ENCODE assay signal across 26 cellular contexts in the genomic region with DNA sequence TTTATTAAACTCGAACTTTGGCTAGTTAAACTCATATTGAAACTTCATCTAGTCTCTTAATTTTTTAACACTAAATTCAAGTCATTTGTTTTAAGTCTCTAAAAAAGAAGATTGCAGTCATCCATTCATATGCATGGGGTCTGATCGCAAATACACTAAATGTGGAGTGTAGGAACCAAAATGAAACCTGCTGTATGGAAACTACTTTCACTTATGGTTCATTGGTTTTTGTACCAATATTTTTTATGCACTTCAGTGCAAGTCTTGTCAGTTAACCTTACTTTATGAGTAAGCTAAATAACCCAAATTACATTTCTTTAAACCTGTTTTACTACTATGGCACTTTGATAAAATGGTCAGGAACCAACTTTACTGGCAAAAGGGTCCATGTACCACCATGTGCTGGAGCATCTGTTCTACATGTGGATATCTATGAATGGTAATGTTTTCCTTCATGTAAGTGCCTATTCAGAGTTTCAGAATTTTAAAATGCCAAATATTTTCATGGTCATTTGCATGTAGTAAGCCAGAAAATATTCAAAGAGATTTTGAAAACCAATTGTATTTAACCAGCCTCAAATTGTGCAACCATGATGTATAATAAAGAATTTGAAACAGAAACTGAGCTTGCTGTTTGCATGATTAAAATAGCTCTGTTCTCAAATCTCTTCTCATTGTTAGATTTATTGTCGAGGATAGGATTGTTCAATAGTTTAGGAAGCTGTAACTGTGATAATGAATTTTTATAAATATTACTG. TPM values are rescaled to one million over a fixed set of nuclear protein-coding genes. Genes with fewer than 3 reads are reported as not detected.
DNase-seq lines count a peak whose midpoint lies in the region; ATAC-seq and TF ChIP-seq lines count a peak whose summit lies in the region.
"Had no signal": no experiment of that assay in that cellular context is flagged by ENCODE, and none has a peak within 500 bp of the region (broad histone marks: within the 10 kb centered on the region; RNA-seq: fewer than 3 reads in every experiment).

No MANE protein-coding gene starts in this region.

- H3K9me3 ChIP-seq in esophagus squamous epithelium (no peaks in the 10 kb centered on the region), Karpas-422 (ENCODE audit: low read length) (no peaks in the 10 kb centered on the region)
- H3K9me3 ChIP-seq: tibial artery had no signal

- no peaks in the 10 kb centered on the region for H3K27me3 Mint-ChIP-seq in activated CD8-positive, alpha-beta T cell treated with anti-CD3 and anti-CD28 coated beads for 36 hours
- no peaks in the 10 kb centered on the region for H3K27me3 Mint-ChIP-seq in activated CD8-positive, alpha-beta T cell treated with anti-CD3 and anti-CD28 coated beads, Interleukin-2, amount 10 ng/mL, durations not matched to agents 7 days and 5 days (ENCODE audit: low read depth)
- H3K27me3 Mint-ChIP-seq in activated B cell treated with CpG ODN at 0.5 μM for 24 hours, result no peaks in the 10 kb centered on the region
- H3K27me3 Mint-ChIP-seq: stimulated activated naive B cell treated with anti-CD40 and anti-IgM and Interleukin-4, amounts not matched to agents 10 μg/mL and 1 μg/mL and 100 μg/mL, for 72 hours had no signal

- H3K4me1 ChIP-seq in esophagus squamous epithelium (no peaks in the 10 kb centered on the region), Karpas-422 (ENCODE audit: low read length) (peaks cover 5% of the 10 kb centered on the region; the same call in 1 of the 2 replicates)
- H3K4me1 ChIP-seq: tibial artery had no signal

- no peak for TF ChIP-seq CTCF in activated CD8-positive, alpha-beta T cell treated with anti-CD3 and anti-CD28 coated beads for 36 hours (IDR thresholded peaks at IDR 0.05)
- no peak for TF ChIP-seq CTCF in activated B cell treated with CpG ODN at 0.5 μM for 24 hours (IDR thresholded peaks at IDR 0.05)
- no peak for TF ChIP-seq CTCF in esophagus squamous epithelium (IDR thresholded peaks at IDR 0.05)

- no peak overlapping the region for H2AFZ ChIP-seq in Karpas-422 (ENCODE audit: low read length)

- no peak overlapping the region for H3K4me3 ChIP-seq in esophagus squamous epithelium
- H3K4me3 ChIP-seq in Karpas-422 (ENCODE audit: low read length), result no peak overlapping the region
- H3K4me3 ChIP-seq: tibial artery had no signal

- H3K4me1 Mint-ChIP-seq in activated CD8-positive, alpha-beta T cell treated with anti-CD3 and anti-CD28 coated beads for 36 hours (ENCODE audit: low read depth), result peaks cover 2% of the 10 kb centered on the region
- H3K4me1 Mint-ChIP-seq in activated CD8-positive, alpha-beta T cell treated with anti-CD3 and anti-CD28 coated beads, Interleukin-2, amount 10 ng/mL, durations not matched to agents 7 days and 5 days (ENCODE audit: low read depth), result peaks cover 2% of the 10 kb centered on the region
- peaks cover 7% of the 10 kb centered on the region for H3K4me1 Mint-ChIP-seq in activated B cell treated with CpG ODN at 0.5 μM for 24 hours
- H3K4me1 Mint-ChIP-seq: mesothelial cell of epicardium; stimulated activated naive B cell treated with anti-CD40 and anti-IgM and Interleukin-4, amounts not matched to agents 10 μg/mL and 1 μg/mL and 100 μg/mL, for 72 hours had no signal

- H3K27ac ChIP-seq in esophagus squamous epithelium (no peak overlapping the region), Karpas-422 (ENCODE audit: low read length) (no peak overlapping the region)
- H3K27ac ChIP-seq: 22Rv1, C4-2B, tibial artery had no signal

- no peak for TF ChIP-seq POLR2A in esophagus squamous epithelium (IDR thresholded peaks at IDR 0.05)

- H3K36me3 ChIP-seq in esophagus squamous epithelium (peaks cover 0 to 65% (median 17%) of the 10 kb centered on the region in 3 donors), Karpas-422 (ENCODE audit: insufficient read depth, low read length) (peaks cover 29% of the 10 kb centered on the region)

- H3K9me2 ChIP-seq in Karpas-422 (replicated peaks; ENCODE audit: insufficient read depth, low read length), result no peaks in the 10 kb centered on the region

- H3K27me3 ChIP-seq in esophagus squamous epithelium, result no peaks in the 10 kb centered on the region
- H3K27me3 ChIP-seq in Karpas-422 (ENCODE audit: low read length), result no peaks in the 10 kb centered on the region
- H3K27me3 ChIP-seq: tibial artery had no signal

- peaks cover 7% of the 10 kb centered on the region for H3K36me3 Mint-ChIP-seq in activated CD8-positive, alpha-beta T cell treated with anti-CD3 and anti-CD28 coated beads for 36 hours (ENCODE audit: low read depth)
- H3K36me3 Mint-ChIP-seq in activated CD8-positive, alpha-beta T cell treated with anti-CD3 and anti-CD28 coated beads, Interleukin-2, amount 10 ng/mL, durations not matched to agents 7 days and 5 days (ENCODE audit: low read depth), result peaks cover 31% of the 10 kb centered on the region
- peaks cover 40% of the 10 kb centered on the region for H3K36me3 Mint-ChIP-seq in activated B cell treated with CpG ODN at 0.5 μM for 24 hours (ENCODE audit: low read depth)

- no peaks in the 10 kb centered on the region for H3K79me2 ChIP-seq in Karpas-422 (ENCODE audit: low read length)

- 70 to 75% methylated on average over 3 of the region's 3 CpGs for WGBS in esophagus squamous epithelium, 2 donors

- peak overlapping the region; percentile 39 for H3K27ac Mint-ChIP-seq in activated CD8-positive, alpha-beta T cell treated with anti-CD3 and anti-CD28 coated beads for 36 hours
- H3K27ac Mint-ChIP-seq in activated CD8-positive, alpha-beta T cell treated with anti-CD3 and anti-CD28 coated beads, Interleukin-2, amount 10 ng/mL, durations not matched to agents 7 days and 5 days, result no peak overlapping the region
- H3K27ac Mint-ChIP-seq in activated B cell treated with CpG ODN at 0.5 μM for 24 hours, result peak overlapping the region; percentile 4
- H3K27ac Mint-ChIP-seq: mesothelial cell of epicardium; stimulated activated naive B cell treated with anti-CD40 and anti-IgM and Interleukin-4, amounts not matched to agents 10 μg/mL and 1 μg/mL and 100 μg/mL, for 72 hours had no signal

- H3K9ac ChIP-seq in Karpas-422 (ENCODE audit: low read length), result no peak overlapping the region

- CTCF ChIA-PET in activated CD8-positive, alpha-beta T cell treated with anti-CD3 and anti-CD28 coated beads for 36 hours (lab: Charles Lee), result interaction anchor here (1.1 to 1.5 kb wide), 2 partner anchors 15 to 236 kb away, joined by 3 read pairs; no protein-coding TSS in a partner anchor
- CTCF ChIA-PET in activated CD8-positive, alpha-beta T cell treated with anti-CD3 and anti-CD28 coated beads, Interleukin-2, amount 10 ng/mL, durations not matched to agents 7 days and 5 days (lab: Charles Lee), result interaction anchor here (1.2 to 1.3 kb wide), 2 partner anchors 48 to 236 kb away, joined by 3 read pairs; no protein-coding TSS in a partner anchor
- CTCF ChIA-PET in activated B cell treated with CpG ODN at 0.5 μM for 24 hours (lab: Charles Lee), result no interaction called here

- no peak overlapping the region for H3K4me2 ChIP-seq in Karpas-422 (ENCODE audit: low read depth, low read length, poor library complexity, severe bottlenecking)

- no peak for ATAC-seq in activated CD8-positive, alpha-beta T cell treated with anti-CD3 and anti-CD28 coated beads for 36 hours
- ATAC-seq in activated CD8-positive, alpha-beta T cell treated with anti-CD3 and anti-CD28 coated beads, Interleukin-2, amount 10 ng/mL, durations not matched to agents 7 days and 5 days, result no peak
- ATAC-seq in activated B cell treated with CpG ODN at 0.5 μM for 24 hours (ENCODE audit: low read depth), result no peak
- ATAC-seq in HG03139 (IDR thresholded peaks at IDR 0.05; ENCODE audit: unreplicated experiment), result no peak
- ATAC-seq: HCT116; left colon; SK-N-SH treated with all-trans-retinoic acid at 6 μM for 48 hours; stimulated activated naive B cell treated with anti-CD40 and anti-IgM and Interleukin-4, amounts not matched to agents 10 μg/mL and 1 μg/mL and 100 μg/mL, for 72 hours had no signal

- H4K20me1 ChIP-seq in Karpas-422 (ENCODE audit: insufficient read depth, low read depth, low read length), result no peaks in the 10 kb centered on the region

- POLR2A ChIA-PET in activated CD8-positive, alpha-beta T cell treated with anti-CD3 and anti-CD28 coated beads for 36 hours (lab: Charles Lee), result no interaction called here
- POLR2A ChIA-PET in activated CD8-positive, alpha-beta T cell treated with anti-CD3 and anti-CD28 coated beads, Interleukin-2, amount 10 ng/mL, durations not matched to agents 7 days and 5 days (lab: Charles Lee), result no interaction called here
- POLR2A ChIA-PET in activated B cell treated with CpG ODN at 0.5 μM for 24 hours (lab: Charles Lee), result no interaction called here

- no peak overlapping the region for H3K4me3 Mint-ChIP-seq in activated CD8-positive, alpha-beta T cell treated with anti-CD3 and anti-CD28 coated beads for 36 hours
- H3K4me3 Mint-ChIP-seq in activated CD8-positive, alpha-beta T cell treated with anti-CD3 and anti-CD28 coated beads, Interleukin-2, amount 10 ng/mL, durations not matched to agents 7 days and 5 days, result no peak overlapping the region
- H3K4me3 Mint-ChIP-seq in activated B cell treated with CpG ODN at 0.5 μM for 24 hours, result no peak overlapping the region
- H3K4me3 Mint-ChIP-seq: mesothelial cell of epicardium; stimulated activated naive B cell treated with anti-CD40 and anti-IgM and Interleukin-4, amounts not matched to agents 10 μg/mL and 1 μg/mL and 100 μg/mL, for 72 hours had no signal

- intact Hi-C loops in activated CD8-positive, alpha-beta T cell treated with anti-CD3 and anti-CD28 coated beads for 36 hours (cut with micrococcal nuclease), result no loop called here
- intact Hi-C loops in activated B cell treated with CpG ODN at 0.5 μM for 24 hours (cut with micrococcal nuclease), result no loop called here
- intact Hi-C loops in esophagus squamous epithelium (cut with DNase I), result no loop called here

- DNase-seq in activated CD8-positive, alpha-beta T cell treated with anti-CD3 and anti-CD28 coated beads for 36 hours, result no peak
- DNase-seq in activated CD8-positive, alpha-beta T cell treated with anti-CD3 and anti-CD28 coated beads, Interleukin-2, amount 10 ng/mL, durations not matched to agents 7 days and 5 days, result no peak
- DNase-seq in GM19240 (ENCODE audit: insufficient read length, low spot score) (peak; percentile 14), activated B cell treated with CpG ODN at 0.5 μM for 24 hours (no peak), esophagus squamous epithelium (lab: John Stamatoyannopoulos, UW) (no peak), Karpas-422 (no peak), NCI-H1092 (lab: John Stamatoyannopoulos, UW) (no peak)
- DNase-seq: activated CD4-positive, CD25-positive, alpha-beta regulatory T cell treated with anti-CD3 and anti-CD28 coated beads, Interleukin-2, amount 50 U/mL, for 72 hours; activated gamma-delta T cell; anterior cingulate cortex; caudate nucleus; DMS53; left colon; NCI-H1105; NCI-H2081 treated with DMSO at 0.1 percent for 48 hours; NCI-H510A treated with DMSO at 0.1 percent for 48 hours; RPMI8226; stimulated activated naive B cell treated with anti-CD40 and anti-IgM and Interleukin-4, amounts not matched to agents 10 μg/mL and 1 μg/mL and 100 μg/mL, for 72 hours; T1000; tibial artery had no signal

- no peaks in the 10 kb centered on the region for H3K9me3 Mint-ChIP-seq in activated CD8-positive, alpha-beta T cell treated with anti-CD3 and anti-CD28 coated beads for 36 hours
- H3K9me3 Mint-ChIP-seq in activated CD8-positive, alpha-beta T cell treated with anti-CD3 and anti-CD28 coated beads, Interleukin-2, amount 10 ng/mL, durations not matched to agents 7 days and 5 days (ENCODE audit: insufficient read depth), result no peaks in the 10 kb centered on the region
- H3K9me3 Mint-ChIP-seq in activated B cell treated with CpG ODN at 0.5 μM for 24 hours, result no peaks in the 10 kb centered on the region
- H3K9me3 Mint-ChIP-seq: mesothelial cell of epicardium; stimulated activated naive B cell treated with anti-CD40 and anti-IgM and Interleukin-4, amounts not matched to agents 10 μg/mL and 1 μg/mL and 100 μg/mL, for 72 hours had no signal

RNA-seq across cellular contexts. Expression of gene SUPV3L1, which starts 7.6 kb away (rescaled TPM):
- 10 to 100 TPM; 37.6 to 42.7 TPM for total RNA-seq in activated CD8-positive, alpha-beta T cell treated with anti-CD3 and anti-CD28 coated beads for 36 hours
- total RNA-seq in activated CD8-positive, alpha-beta T cell treated with anti-CD3 and anti-CD28 coated beads, Interleukin-2, amount 10 ng/mL, durations not matched to agents 7 days and 5 days, result 10 to 100 TPM; 35.5 to 36.8 TPM
- total RNA-seq in activated B cell treated with CpG ODN at 0.5 μM for 24 hours (38.7 and 49.1 TPM in 2 replicates), esophagus squamous epithelium (10 to 100 TPM; 10.4 to 31.9 (median 20.9) TPM)
- 37.6 and 42.0 TPM in 2 replicates for total RNA-seq in Karpas-422 (2014; rRNA removed; shearing (Covaris generic); ENCODE audit: low replicate concordance)

RNA-seq across cellular contexts. Expression of gene HKDC1, which starts 47.7 kb away (rescaled TPM):
- total RNA-seq in activated CD8-positive, alpha-beta T cell treated with anti-CD3 and anti-CD28 coated beads for 36 hours, result under 1 TPM in 1 of 2 experiments, not detected in 1; 0.40 TPM
- total RNA-seq in activated CD8-positive, alpha-beta T cell treated with anti-CD3 and anti-CD28 coated beads, Interleukin-2, amount 10 ng/mL, durations not matched to agents 7 days and 5 days, result 1 to 10 TPM; 1.4 to 1.8 TPM
- total RNA-seq in activated B cell treated with CpG ODN at 0.5 μM for 24 hours (not detected in 2 replicates), esophagus squamous epithelium (1 to 10 TPM in 1 of 4 donors, under 1 TPM in 2, not detected in 1; 0.19 to 1.5 (median 0.19) TPM)
- total RNA-seq in Karpas-422 (2014; rRNA removed; shearing (Covaris generic); ENCODE audit: low replicate concordance), result not detected in 2 replicates
- total RNA-seq: mesothelial cell of epicardium had no signal

RNA-seq across cellular contexts. Expression of gene VPS26A, which starts 48.4 kb away (rescaled TPM):
- 10 to 100 TPM; 33.1 to 34.5 TPM for total RNA-seq in activated CD8-positive, alpha-beta T cell treated with anti-CD3 and anti-CD28 coated beads for 36 hours
- total RNA-seq in activated CD8-positive, alpha-beta T cell treated with anti-CD3 and anti-CD28 coated beads, Interleukin-2, amount 10 ng/mL, durations not matched to agents 7 days and 5 days, result 10 to 100 TPM; 53.6 to 61.9 TPM
- 25.9 and 29.5 TPM in 2 replicates for total RNA-seq in activated B cell treated with CpG ODN at 0.5 μM for 24 hours
- total RNA-seq in esophagus squamous epithelium, result 10 to 100 TPM; 31.5 to 43.1 (median 37.4) TPM
- 9.4 and 28.3 TPM in 2 replicates for total RNA-seq in Karpas-422 (2014; rRNA removed; shearing (Covaris generic); ENCODE audit: low replicate concordance)
